In genomic region chr18:24173997-24174396, GRCh38 we compare ENCODE assay signal across 16 cellular contexts.
"Had no signal": no experiment of that assay in that cellular context is flagged by ENCODE, and none has a peak within 500 bp of the region (broad histone marks: within the 10 kb centered on the region; RNA-seq: fewer than 3 reads in every experiment).

No MANE protein-coding gene starts in this region.

- H3K36me3 ChIP-seq: brain microvascular endothelial cell, prostate gland, thoracic aorta had no signal

- H3K27me3 Mint-ChIP-seq: activated B cell treated with CpG ODN at 0.5 μM for 24 hours had no signal

- ATAC-seq: foreskin keratinocyte; naive thymus-derived CD8-positive, alpha-beta T cell; right cardiac atrium had no signal

- H3K27me3 ChIP-seq: brain microvascular endothelial cell, foreskin keratinocyte had no signal

- H3K9me3 ChIP-seq: prostate gland, thoracic aorta had no signal

- H3K9me3 Mint-ChIP-seq: activated B cell treated with CpG ODN at 0.5 μM for 24 hours; activated naive CD8-positive, alpha-beta T cell treated with anti-CD3 and anti-CD28 coated beads, Interleukin-2, amount 10 ng/mL, durations not matched to agents 7 days and 5 days; naive thymus-derived CD8-positive, alpha-beta T cell had no signal

- H3K36me3 Mint-ChIP-seq: activated naive CD8-positive, alpha-beta T cell treated with anti-CD3 and anti-CD28 coated beads, Interleukin-2, amount 10 ng/mL, durations not matched to agents 7 days and 5 days had no signal

- DNase-seq: activated B cell treated with CpG ODN at 0.5 μM for 24 hours; activated CD4-positive, alpha-beta T cell treated with anti-CD3 and anti-CD28 coated beads, Interleukin-2, amount 50 U/mL, for 4 hours; activated naive CD4-positive, alpha-beta T cell; activated naive CD8-positive, alpha-beta T cell treated with anti-CD3 and anti-CD28 coated beads, Interleukin-2, amount 10 ng/mL, durations not matched to agents 7 days and 5 days; brain microvascular endothelial cell; effector memory CD4-positive, alpha-beta T cell; glutamatergic neuron; hypothalamus; mesenchymal stem cell; naive thymus-derived CD8-positive, alpha-beta T cell; right cardiac atrium; small intestine; SW 1271 had no signal

- H3K4me3 ChIP-seq: prostate gland, thoracic aorta had no signal

- H3K4me1 Mint-ChIP-seq: activated naive CD8-positive, alpha-beta T cell treated with anti-CD3 and anti-CD28 coated beads, Interleukin-2, amount 10 ng/mL, durations not matched to agents 7 days and 5 days had no signal

- H3K27ac ChIP-seq: brain microvascular endothelial cell, foreskin keratinocyte, prostate gland, thoracic aorta had no signal

- H3K27ac Mint-ChIP-seq: activated B cell treated with CpG ODN at 0.5 μM for 24 hours; activated naive CD8-positive, alpha-beta T cell treated with anti-CD3 and anti-CD28 coated beads, Interleukin-2, amount 10 ng/mL, durations not matched to agents 7 days and 5 days had no signal

- H3K4me3 Mint-ChIP-seq: activated B cell treated with CpG ODN at 0.5 μM for 24 hours; activated naive CD8-positive, alpha-beta T cell treated with anti-CD3 and anti-CD28 coated beads, Interleukin-2, amount 10 ng/mL, durations not matched to agents 7 days and 5 days; naive thymus-derived CD8-positive, alpha-beta T cell had no signal

- FAIRE-seq: small intestine had no signal

- H3K4me1 ChIP-seq: prostate gland had no signal
